In genomic region chr22:29912605-29913398, GRCh38 we compare ENCODE assay signal across 10 cellular contexts. TPM values are rescaled to one million over a fixed set of nuclear protein-coding genes. Genes with fewer than 3 reads are reported as not detected.
DNase-seq lines count a peak whose midpoint lies in the region; ATAC-seq and TF ChIP-seq lines count a peak whose summit lies in the region.
"Had no signal": no experiment of that assay in that cellular context is flagged by ENCODE, and none has a peak within 500 bp of the region (broad histone marks: within the 10 kb centered on the region; RNA-seq: fewer than 3 reads in every experiment).

No MANE protein-coding gene starts in this region.

- peaks cover 78% of the 10 kb centered on the region for H3K4me1 Mint-ChIP-seq in activated naive CD8-positive, alpha-beta T cell (ENCODE audit: low read depth)
- H3K4me1 Mint-ChIP-seq in activated naive CD8-positive, alpha-beta T cell treated with anti-CD3 and anti-CD28 coated beads, Interleukin-2, amount 50 U/mL, for 24 hours: peaks cover 61% of the 10 kb centered on the region

- no peaks in the 10 kb centered on the region for H3K36me3 Mint-ChIP-seq in activated naive CD8-positive, alpha-beta T cell
- H3K36me3 Mint-ChIP-seq in activated naive CD8-positive, alpha-beta T cell treated with anti-CD3 and anti-CD28 coated beads, Interleukin-2, amount 50 U/mL, for 24 hours (ENCODE audit: low read depth): no peaks in the 10 kb centered on the region
- H3K36me3 Mint-ChIP-seq: natural killer cell treated with Interleukin-12 subunit alpha and Interleukin-12 subunit beta and Interleukin-15 and Interleukin-18, amount 100 ng/mL, for 72 hours had no signal

- no peak for TF ChIP-seq POLR2A in vagina (IDR thresholded peaks at IDR 0.05)

- H3K4me3 Mint-ChIP-seq in activated naive CD8-positive, alpha-beta T cell: no peak overlapping the region
- H3K4me3 Mint-ChIP-seq in activated naive CD8-positive, alpha-beta T cell treated with anti-CD3 and anti-CD28 coated beads, Interleukin-2, amount 50 U/mL, for 24 hours: no peak overlapping the region
- H3K4me3 Mint-ChIP-seq: natural killer cell treated with Interleukin-12 subunit alpha and Interleukin-12 subunit beta and Interleukin-15 and Interleukin-18, amount 100 ng/mL, for 72 hours had no signal

- no peak for TF ChIP-seq CTCF in choroid plexus epithelial cell (conservative IDR thresholded peaks at IDR 0.05; ENCODE audit: low read depth, low read length)
- TF ChIP-seq CTCF in vagina (IDR thresholded peaks at IDR 0.05): no peak

- no peaks in the 10 kb centered on the region for H3K27me3 ChIP-seq in vagina

- peaks cover 71% of the 10 kb centered on the region for H3K4me1 ChIP-seq in vagina

- no peaks in the 10 kb centered on the region for H3K9me3 ChIP-seq in vagina

- H3K4me3 ChIP-seq in choroid plexus epithelial cell (ENCODE audit: low read depth, low read length): no peak overlapping the region
- no peak overlapping the region for H3K4me3 ChIP-seq in vagina

- peak overlapping the region; percentile 17 for H3K27ac ChIP-seq in vagina

- intact Hi-C loops in vagina (cut with DNase I): no loop called here

- H3K36me3 ChIP-seq in vagina: no peaks in the 10 kb centered on the region

- DNase-seq in activated naive CD8-positive, alpha-beta T cell treated with anti-CD3 and anti-CD28 coated beads, Interleukin-2, amount 50 U/mL, for 24 hours: no peak
- DNase-seq in choroid plexus epithelial cell (ENCODE audit: low read depth): peak; percentile 94
- peak; percentile 92 for DNase-seq in kidney tubule cell (ENCODE audit: low spot score)
- DNase-seq in vagina (ENCODE audit: extremely low spot score in 2 of 2): no peak
- no peak for DNase-seq in GM19238 (ENCODE audit: insufficient read length, low spot score)
- no peak for DNase-seq in NCI-H748 treated with DMSO at 0.1 percent for 48 hours (lab: John Stamatoyannopoulos, UW)
- DNase-seq: NK-92 treated with Interleukin-12 subunit alpha and Interleukin-12 subunit beta, amount 100 ng/mL, for 24 hours had no signal

- no peaks in the 10 kb centered on the region for H3K27me3 Mint-ChIP-seq in activated naive CD8-positive, alpha-beta T cell
- no peaks in the 10 kb centered on the region for H3K27me3 Mint-ChIP-seq in activated naive CD8-positive, alpha-beta T cell treated with anti-CD3 and anti-CD28 coated beads, Interleukin-2, amount 50 U/mL, for 24 hours
- H3K27me3 Mint-ChIP-seq: natural killer cell treated with Interleukin-12 subunit alpha and Interleukin-12 subunit beta and Interleukin-15 and Interleukin-18, amount 100 ng/mL, for 72 hours had no signal

- no peak for ATAC-seq in activated naive CD8-positive, alpha-beta T cell treated with anti-CD3 and anti-CD28 coated beads, Interleukin-2, amount 50 U/mL, for 24 hours
- ATAC-seq in HG02763 (IDR thresholded peaks at IDR 0.05; ENCODE audit: unreplicated experiment): no peak
- ATAC-seq: natural killer cell treated with Interleukin-12 subunit alpha and Interleukin-12 subunit beta and Interleukin-15 and Interleukin-18, amount 100 ng/mL, for 72 hours had no signal

- H3K9me3 Mint-ChIP-seq in activated naive CD8-positive, alpha-beta T cell (ENCODE audit: low read depth): no peaks in the 10 kb centered on the region
- no peaks in the 10 kb centered on the region for H3K9me3 Mint-ChIP-seq in activated naive CD8-positive, alpha-beta T cell treated with anti-CD3 and anti-CD28 coated beads, Interleukin-2, amount 50 U/mL, for 24 hours
- H3K9me3 Mint-ChIP-seq: natural killer cell treated with Interleukin-12 subunit alpha and Interleukin-12 subunit beta and Interleukin-15 and Interleukin-18, amount 100 ng/mL, for 72 hours had no signal

- peak overlapping the region; percentile 52 for H3K27ac Mint-ChIP-seq in activated naive CD8-positive, alpha-beta T cell
- H3K27ac Mint-ChIP-seq in activated naive CD8-positive, alpha-beta T cell treated with anti-CD3 and anti-CD28 coated beads, Interleukin-2, amount 50 U/mL, for 24 hours: no peak overlapping the region
- H3K27ac Mint-ChIP-seq: natural killer cell treated with Interleukin-12 subunit alpha and Interleukin-12 subunit beta and Interleukin-15 and Interleukin-18, amount 100 ng/mL, for 72 hours had no signal

RNA-seq across cellular contexts. Expression of gene MTMR3, which starts 29.8 kb away (rescaled TPM):
- total RNA-seq in vagina: 66.8 TPM

Comparison
In these comparisons a context has a peak if more than half of its experiments do, and no peak if none do; other contexts are left out.
1. DNase-seq: peak in choroid plexus epithelial cell (single experiment) and kidney tubule cell (single experiment); none in activated naive CD8-positive, alpha-beta T cell treated with anti-CD3 and anti-CD28 coated beads, Interleukin-2, amount 50 U/mL, for 24 hours (single experiment), vagina (0 of 2), GM19238 (single experiment) and NCI-H748 treated with DMSO at 0.1 percent for 48 hours (single experiment).